Comparison of ENCODE assay signal across 21 cellular contexts in genomic region chr11:31722754-31723153, GRCh38.
"Had no signal": no experiment of that assay in that cellular context is flagged by ENCODE, and none has a peak within 500 bp of the region (broad histone marks: within the 10 kb centered on the region; RNA-seq: fewer than 3 reads in every experiment).

No MANE protein-coding gene starts in this region.

- H3K9me2 ChIP-seq: SK-N-SH had no signal

- DNase-seq: KBM-7, MG63, NCI-H1092, NCI-H1105 treated with DMSO at 0.1 percent for 48 hours, NCI-H1417 treated with DMSO at 0.1 percent for 48 hours, NCI-H146, NCI-H1694 treated with DMSO at 0.1 percent for 48 hours, NCI-H2029, NCI-H2081 treated with DMSO at 0.1 percent for 48 hours, NCI-H2171, NCI-H226, NCI-H446, NCI-H510A, NCI-H524 treated with DMSO at 0.1 percent for 48 hours, NCI-H69, NCI-H774, Right ventricle myocardium superior, RPMI8226, SK-N-SH, SW 1271 had no signal

- H3K9ac ChIP-seq: SK-N-SH had no signal

- H3K36me3 ChIP-seq: MG63 had no signal

- H3K27me3 ChIP-seq: MG63 had no signal

- H3K4me2 ChIP-seq: SK-N-SH had no signal

- H3K27ac ChIP-seq: HL-60 had no signal

- H3K9me3 ChIP-seq: MG63, SK-N-SH had no signal

- H3K4me3 ChIP-seq: MG63 had no signal
